Comparison of ENCODE assay signal across 26 cellular contexts in the genomic region with DNA sequence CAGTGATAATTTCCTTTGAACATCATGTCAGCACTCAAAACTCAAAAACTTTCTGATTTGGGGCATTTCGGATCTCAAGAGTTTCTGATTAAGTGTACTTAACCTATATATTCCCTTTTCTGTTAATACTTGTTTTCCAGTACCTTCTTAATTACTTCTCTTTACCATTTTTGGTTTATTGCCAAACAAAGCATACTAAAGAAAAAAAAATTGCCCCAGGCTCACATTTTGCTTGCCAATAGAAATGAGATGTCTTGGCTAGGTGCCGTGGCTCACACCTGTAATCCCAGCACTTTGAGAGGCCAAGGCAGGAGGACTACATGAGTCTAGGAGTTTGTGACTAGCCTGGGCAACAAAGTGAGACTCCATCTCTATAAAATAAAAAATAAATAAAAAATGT.
"Had no signal": no experiment of that assay in that cellular context is flagged by ENCODE, and none has a peak within 500 bp of the region (broad histone marks: within the 10 kb centered on the region; RNA-seq: fewer than 3 reads in every experiment).

No MANE protein-coding gene starts in this region.

- FAIRE-seq: endothelial cell of umbilical vein, frontal cortex had no signal

- H3K9me3 Mint-ChIP-seq: immature natural killer cell; memory B cell; natural killer cell; stimulated activated memory B cell treated with anti-CD40 and anti-IgM and Interleukin-4, amounts not matched to agents 10 μg/mL and 1 μg/mL and 100 μg/mL, for 72 hours; stimulated activated naive CD8-positive, alpha-beta T cell treated with anti-CD3 and anti-CD28 coated beads, Interleukin-15, Interleukin-2, amounts not matched to agents 100 ng/mL and 50 ng/mL, for 24 hours had no signal

- H3K27me3 ChIP-seq: esophagus squamous epithelium, ovary, sigmoid colon, thyroid gland had no signal

- DNase-seq: dermis blood vessel endothelial cell; effector memory CD4-positive, alpha-beta T cell; erythroblast; esophagus squamous epithelium; hypothalamus; immature natural killer cell; islet precursor cell; left ventricle myocardium superior; lower lobe of right lung; natural killer cell; occipital lobe; ovary; posterior cingulate gyrus; psoas muscle; right cardiac atrium; sigmoid colon; stimulated activated CD4-positive, alpha-beta T cell treated with anti-CD3 and anti-CD28 coated beads, Interleukin-2, amount 100 ng/mL, for 24 hours; stimulated activated CD4-positive, alpha-beta T cell treated with anti-CD3 and anti-CD28 coated beads, Interleukin-4, amount 100 ng/mL, for 24 hours; thyroid gland; trophoblast cell had no signal

- H3K4me3 ChIP-seq: coronary artery, esophagus squamous epithelium, lower lobe of right lung, ovary, psoas muscle, sigmoid colon, thyroid gland had no signal

- ATAC-seq: left ventricle myocardium superior; lower lobe of right lung; natural killer cell; psoas muscle; right cardiac atrium; stimulated activated memory B cell treated with anti-CD40 and anti-IgM and Interleukin-4, amounts not matched to agents 10 μg/mL and 1 μg/mL and 100 μg/mL, for 72 hours had no signal

- H3K36me3 ChIP-seq: ovary had no signal

- H3K27ac Mint-ChIP-seq: memory B cell; natural killer cell; stimulated activated memory B cell treated with anti-CD40 and anti-IgM and Interleukin-4, amounts not matched to agents 10 μg/mL and 1 μg/mL and 100 μg/mL, for 72 hours had no signal

- H3K4me3 Mint-ChIP-seq: immature natural killer cell; memory B cell; natural killer cell; stimulated activated memory B cell treated with anti-CD40 and anti-IgM and Interleukin-4, amounts not matched to agents 10 μg/mL and 1 μg/mL and 100 μg/mL, for 72 hours; stimulated activated naive CD8-positive, alpha-beta T cell treated with anti-CD3 and anti-CD28 coated beads, Interleukin-15, Interleukin-2, amounts not matched to agents 100 ng/mL and 50 ng/mL, for 24 hours had no signal

- H3K27me3 Mint-ChIP-seq: memory B cell; stimulated activated memory B cell treated with anti-CD40 and anti-IgM and Interleukin-4, amounts not matched to agents 10 μg/mL and 1 μg/mL and 100 μg/mL, for 72 hours; stimulated activated naive CD8-positive, alpha-beta T cell treated with anti-CD3 and anti-CD28 coated beads, Interleukin-15, Interleukin-2, amounts not matched to agents 100 ng/mL and 50 ng/mL, for 24 hours had no signal
